In genomic region chr6:158377866-158378265, GRCh38 we compare ENCODE assay signal across 12 cellular contexts.
DNase-seq lines count a peak whose midpoint lies in the region; ATAC-seq, FAIRE-seq and TF ChIP-seq lines count a peak whose summit lies in the region.
"Had no signal": no experiment of that assay in that cellular context is flagged by ENCODE, and none has a peak within 500 bp of the region (broad histone marks: within the 10 kb centered on the region; RNA-seq: fewer than 3 reads in every experiment).

No MANE protein-coding gene starts in this region.

- H3K4me1 Mint-ChIP-seq in chondrocyte (ENCODE audit: low read depth): peaks cover 18% of the 10 kb centered on the region
- no peaks in the 10 kb centered on the region for H3K4me1 Mint-ChIP-seq in neural progenitor cell

- H3K4me3 ChIP-seq in HepG2 (replicated peaks in 1 of 3; ENCODE audit: insufficient read depth in 1 of 3, low read depth in 2 of 3, low read length in 3 of 3) (no peak overlapping the region), thyroid gland (replicated peaks in 1 of 3) (no peak overlapping the region), neural progenitor cell (no peak overlapping the region)

- TF ChIP-seq EP300 in HepG2 (IDR thresholded peaks at IDR 0.05; ENCODE audit: low read depth in 2 of 2, low read length in 2 of 2) (no peak), HepG2 (CRISPR knock-in tag; IDR thresholded peaks at IDR 0.05; ENCODE audit: borderline replicate concordance) (no peak)

- POLR2A ChIA-PET in HepG2 (lab: Yijun Ruan, JAX): no interaction called here

- no peaks in the 10 kb centered on the region for H3F3A ChIP-seq in neural progenitor cell (ENCODE audit: low read depth)

- no peak for TF ChIP-seq RAD21 in HepG2 (CRISPR knock-in tag; IDR thresholded peaks at IDR 0.05)

- peaks cover 12% of the 10 kb centered on the region for H3K79me2 ChIP-seq in HepG2 (ENCODE audit: insufficient read depth, low read length)
- peaks cover 17% of the 10 kb centered on the region for H3K79me2 ChIP-seq in neural progenitor cell (ENCODE audit: low read depth)

- H4K20me1 ChIP-seq in HepG2 (ENCODE audit: insufficient read depth, low read length) (no peaks in the 10 kb centered on the region), neural progenitor cell (ENCODE audit: low read depth) (no peaks in the 10 kb centered on the region)

- ATAC-seq in HepG2: no peak

- H2AFZ ChIP-seq in HepG2 (ENCODE audit: low read length) (no peak overlapping the region), neural progenitor cell (replicated peaks) (no peak overlapping the region)

- peak; percentile 11 for DNase-seq in NCI-H748 (lab: John Stamatoyannopoulos, UW; ENCODE audit: unreplicated experiment)
- DNase-seq in NCI-H748 treated with DMSO at 0.1 percent for 48 hours (lab: John Stamatoyannopoulos, UW): no peak
- DNase-seq in chondrocyte (ENCODE audit: low spot score): no peak
- DNase-seq in HepG2 (ENCODE audit: low spot score): no peak
- peak; percentile 37 to 53 for DNase-seq in thyroid gland
- no peak for DNase-seq in activated gamma-delta T cell treated with Interleukin-2 at 50 U/mL for 16 hours
- DNase-seq in neural progenitor cell (ENCODE audit: low spot score): no peak
- no peak for DNase-seq in activated CD8-positive, alpha-beta memory T cell treated with anti-CD3 and anti-CD28 coated beads for 24 hours
- DNase-seq: activated T-cell treated with anti-CD3 and anti-CD28 coated beads for 4 hours, NCI-H774, T-helper 9 cell had no signal

- H3K27me3 ChIP-seq in HepG2 (ENCODE audit: control insufficient read depth in 1 of 2, insufficient read depth in 2 of 2, low read length in 2 of 2) (no peaks in the 10 kb centered on the region), thyroid gland (no peaks in the 10 kb centered on the region), neural progenitor cell (no peaks in the 10 kb centered on the region)

- H3K36me3 Mint-ChIP-seq in chondrocyte (ENCODE audit: low read depth) (no peaks in the 10 kb centered on the region), neural progenitor cell (peaks cover 4% of the 10 kb centered on the region)

- intact Hi-C loops in HepG2 (cut with micrococcal nuclease; ENCODE audit: unreplicated experiment): no loop called here
- intact Hi-C loops in thyroid gland (cut with DNase I): no loop called here

- TF ChIP-seq CTCF in chondrocyte (IDR thresholded peaks at IDR 0.05): no peak
- TF ChIP-seq CTCF in HepG2 (CRISPR knock-in tag; IDR thresholded peaks at IDR 0.05): no peak
- TF ChIP-seq CTCF in thyroid gland (IDR thresholded peaks at IDR 0.05): no peak
- TF ChIP-seq CTCF in neural progenitor cell (IDR thresholded peaks at IDR 0.05): no peak

- in situ Hi-C loops in HepG2 (cut with HindIII; ENCODE audit: extremely low pct_ligation_motif_present, low pct_unique_long_range_greater_than_20kb): no loop called here

- no peak for TF ChIP-seq POLR2A in HepG2 (IDR thresholded peaks at IDR 0.05; ENCODE audit: insufficient read depth in 1 of 2, low read depth in 2 of 2, low read length in 2 of 2)
- no peak for TF ChIP-seq POLR2A in thyroid gland (IDR thresholded peaks at IDR 0.05)

- peaks cover 1 to 24% of the 10 kb centered on the region in 2 experiments; a peak in 4 of 5 replicates for H3K36me3 ChIP-seq in HepG2 (replicated peaks in 1 of 2; ENCODE audit: control insufficient read depth in 1 of 2, insufficient read depth in 2 of 2, low read length in 2 of 2)
- H3K36me3 ChIP-seq in thyroid gland: no peaks in the 10 kb centered on the region
- H3K36me3 ChIP-seq in neural progenitor cell: no peaks in the 10 kb centered on the region

- H3K27me3 Mint-ChIP-seq in chondrocyte (ENCODE audit: low read depth) (no peaks in the 10 kb centered on the region), neural progenitor cell (ENCODE audit: insufficient read depth, low read depth) (peaks cover 2% of the 10 kb centered on the region)

- CTCF ChIA-PET in HepG2 (lab: Yijun Ruan, JAX; ENCODE audit: low intra/inter-chr PET ratio, low total read pairs): no interaction called here

- no peak overlapping the region for H3K4me2 ChIP-seq in HepG2 (ENCODE audit: low read depth, low read length)
- no peak overlapping the region for H3K4me2 ChIP-seq in neural progenitor cell

- H3K9me3 ChIP-seq in HepG2 (ENCODE audit: low read length) (no peaks in the 10 kb centered on the region), thyroid gland (no peaks in the 10 kb centered on the region), neural progenitor cell (ENCODE audit: low read depth) (no peaks in the 10 kb centered on the region)

- H3K9me3 Mint-ChIP-seq in chondrocyte (ENCODE audit: low read depth) (no peaks in the 10 kb centered on the region), neural progenitor cell (no peaks in the 10 kb centered on the region)

- FAIRE-seq in HepG2 (lab: Jason Lieb, UNC): no peak
- FAIRE-seq: A204.1 had no signal

- H3K27ac Mint-ChIP-seq in chondrocyte (ENCODE audit: unreplicated experiment) (peak overlapping the region; percentile 60), neural progenitor cell (no peak overlapping the region)

- WGBS in HepG2 (ENCODE audit: low lambda C conversion rate): 88% methylated on average over 4 of the region's 4 CpGs
- 35 to 43% methylated on average over 4 of the region's 4 CpGs for WGBS in thyroid gland, 2 donors

- no peak overlapping the region for H3K27ac ChIP-seq in HepG2 (ENCODE audit: extremely low read length, insufficient read depth, low read length)
- H3K27ac ChIP-seq in thyroid gland: peak overlapping the region in 1 of 3 donors; percentile 36
- H3K27ac ChIP-seq in neural progenitor cell: no peak overlapping the region

- no peak overlapping the region for H3K9ac ChIP-seq in HepG2 (ENCODE audit: insufficient read depth, low read depth, low read length)
- no peak overlapping the region for H3K9ac ChIP-seq in neural progenitor cell

- H3K4me1 ChIP-seq in HepG2 (ENCODE audit: insufficient read depth, low read length) (peaks cover 9% of the 10 kb centered on the region; the same call in 1 of the 2 replicates), thyroid gland (peaks cover 3 to 28% of the 10 kb centered on the region in 2 donors), neural progenitor cell (peaks cover 6% of the 10 kb centered on the region)

- no TSS peak for BruUV-seq in HepG2 (replicated peaks; lab: Mats Ljungman, UMichigan)

- H3K4me3 Mint-ChIP-seq in chondrocyte (ENCODE audit: unreplicated experiment) (no peak overlapping the region), neural progenitor cell (no peak overlapping the region)

TF ChIP-seq in HepG2, 621 proteins besides CTCF, POLR2A, EP300 and RAD21:
- no peak for TF ChIP-seq PHF8 (CRISPR knock-in tag; IDR thresholded peaks at IDR 0.05)
- TF ChIP-seq ZNF331 (CRISPR knock-in tag; IDR thresholded peaks at IDR 0.05): peak; percentile 85
- TF ChIP-seq ZBTB33 (CRISPR knock-in tag; IDR thresholded peaks at IDR 0.05): 0 out of 2 replicates have a peak, but pooled peaks have one; percentile 26
- TF ChIP-seq HBP1 (CRISPR knock-in tag; IDR thresholded peaks at IDR 0.05; ENCODE audit: low read depth): no peak

Comparison
In these comparisons a context has a peak if more than half of its experiments do, and no peak if none do; other contexts are left out.
1. DNase-seq: peak in NCI-H748 (single experiment) and thyroid gland (2 of 2); none in NCI-H748 treated with DMSO at 0.1 percent for 48 hours (single experiment), chondrocyte (single experiment), HepG2 (single experiment), activated gamma-delta T cell treated with Interleukin-2 at 50 U/mL for 16 hours (single experiment), neural progenitor cell (single experiment) and activated CD8-positive, alpha-beta memory T cell treated with anti-CD3 and anti-CD28 coated beads for 24 hours (single experiment).